In genomic region chr19:3458229-3458555, GRCh38 we compare ENCODE assay signal across 10 cellular contexts. TPM values are rescaled to one million over a fixed set of nuclear protein-coding genes. Genes with fewer than 3 reads are reported as not detected.
DNase-seq lines count a peak whose midpoint lies in the region; ATAC-seq lines count a peak whose summit lies in the region.
"Had no signal": no experiment of that assay in that cellular context is flagged by ENCODE, and none has a peak within 500 bp of the region (broad histone marks: within the 10 kb centered on the region; RNA-seq: fewer than 3 reads in every experiment).

No MANE protein-coding gene starts in this region.

- H3K36me3 ChIP-seq in skeletal muscle tissue (ENCODE audit: control insufficient read depth in 3 of 3, insufficient read depth in 3 of 3, low read length in 3 of 3) = peaks cover 30 to 43% (median 37%) of the 10 kb centered on the region in 3 donors

- H3K4me1 ChIP-seq in skeletal muscle tissue (ENCODE audit: control insufficient read depth in 3 of 3, insufficient read depth in 3 of 3, low read length in 3 of 3) = peaks cover 19 to 30% (median 27%) of the 10 kb centered on the region in 3 donors

- H3K4me3 ChIP-seq in skeletal muscle tissue (ENCODE audit: low read length in 3 of 3) = no peak overlapping the region

- peak; percentile 47 for DNase-seq in Daoy (ENCODE audit: low read depth)
- peak; percentile 85 for DNase-seq in astrocyte of the hippocampus (ENCODE audit: low read depth, low spot score)
- DNase-seq in NCI-H2081 treated with DMSO at 0.1 percent for 48 hours (lab: John Stamatoyannopoulos, UW) = no peak
- no peak for DNase-seq in NCI-H510A (lab: John Stamatoyannopoulos, UW)
- DNase-seq: RPMI8226 had no signal

- H3K27ac ChIP-seq in layer of hippocampus (ENCODE audit: low read depth, low read length) = peak overlapping the region; percentile 91
- peak overlapping the region; percentile 74 for H3K27ac ChIP-seq in skeletal muscle tissue (ENCODE audit: low read depth, low read length)

- H3K9ac ChIP-seq in skeletal muscle tissue (ENCODE audit: low read depth in 1 of 3, low read length in 3 of 3) = peak overlapping the region in 1 of 3 donors; percentile 1

- H3K27me3 ChIP-seq in layer of hippocampus (ENCODE audit: control insufficient read depth, insufficient read depth, low read length) (no peaks in the 10 kb centered on the region), skeletal muscle tissue (ENCODE audit: control insufficient read depth in 3 of 3, insufficient read depth in 3 of 3, low read length in 3 of 3) (no peaks in the 10 kb centered on the region)

- H3K9me3 ChIP-seq in skeletal muscle tissue (ENCODE audit: control insufficient read depth in 3 of 3, low read length in 3 of 3) = no peaks in the 10 kb centered on the region

- no peak for ATAC-seq in HG02840 (IDR thresholded peaks at IDR 0.05; ENCODE audit: low FRiP score, unreplicated experiment)
- ATAC-seq in HG03469 (IDR thresholded peaks at IDR 0.05; ENCODE audit: unreplicated experiment) = no peak

RNA-seq across cellular contexts. Expression of gene SMIM24, which starts 22.1 kb away (rescaled TPM):
- not detected in 2 replicates for total RNA-seq in Daoy (2014; rRNA removed; shearing (Covaris generic))
- not detected for total RNA-seq in skeletal muscle tissue

RNA-seq across cellular contexts. Expression of gene SMIM44, which starts 25.0 kb away (rescaled TPM):
- total RNA-seq in Daoy (2014; rRNA removed; shearing (Covaris generic)) = not detected in 2 replicates
- not detected for total RNA-seq in skeletal muscle tissue
- total RNA-seq: H9 had no signal

RNA-seq across cellular contexts. Expression of gene DOHH, which starts 42.3 kb away (rescaled TPM):
- total RNA-seq in Daoy (2014; rRNA removed; shearing (Covaris generic)) = 22.9 and 24.2 TPM in 2 replicates
- total RNA-seq in skeletal muscle tissue = 9.4 TPM

RNA-seq across cellular contexts. Expression of gene FZR1, which starts 47.9 kb away (rescaled TPM):
- total RNA-seq in Daoy (2014; rRNA removed; shearing (Covaris generic)) = 43.7 and 46.9 TPM in 2 replicates
- total RNA-seq in skeletal muscle tissue = 14.6 TPM

Comparison
In these comparisons a context has a peak if more than half of its experiments do, and no peak if none do; other contexts are left out.
1. DNase-seq: peak in Daoy (single experiment) and astrocyte of the hippocampus (single experiment); none in NCI-H2081 treated with DMSO at 0.1 percent for 48 hours (single experiment) and NCI-H510A (single experiment).